1 cellular context compared by ENCODE assay signal in the genomic region with DNA sequence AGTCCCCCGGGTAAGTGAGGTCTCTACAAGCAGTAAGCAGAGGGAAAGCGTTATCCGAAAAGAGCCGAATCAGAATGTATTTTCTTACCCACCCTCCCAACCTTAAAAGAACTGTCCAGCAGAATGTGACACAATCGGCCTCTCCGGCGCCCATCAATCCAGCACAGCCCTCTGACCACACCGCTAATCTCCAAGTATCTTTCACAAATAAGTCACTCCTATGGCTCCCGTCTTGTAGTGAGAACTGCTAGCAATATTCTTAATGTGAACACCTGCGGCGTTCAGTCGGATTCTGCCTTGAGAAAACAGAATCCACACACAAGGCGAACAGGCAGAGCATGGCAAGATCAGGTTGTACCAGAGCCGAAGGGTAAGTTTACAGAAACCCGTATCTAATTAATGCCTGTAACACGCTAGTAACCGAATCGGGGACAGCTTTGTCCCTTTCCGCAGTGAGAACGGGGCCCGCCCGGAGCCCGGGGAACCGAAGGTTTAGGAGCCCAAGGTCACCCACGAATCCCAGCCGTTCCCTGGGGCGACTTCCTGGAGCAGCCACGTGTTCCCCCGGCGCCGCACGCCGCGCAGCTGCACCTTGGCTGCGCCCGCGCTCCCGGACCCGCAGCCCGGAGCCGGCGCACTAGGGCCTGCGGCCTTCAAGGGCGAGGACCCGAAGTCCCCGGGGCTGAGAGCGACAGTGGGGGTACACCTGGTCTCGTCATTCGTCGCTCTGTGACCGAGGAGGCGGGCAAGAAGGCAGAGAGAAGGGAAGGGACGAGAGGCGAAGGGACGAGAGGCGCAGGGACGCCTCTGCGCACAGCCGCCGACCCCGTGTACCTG.
TF ChIP-seq lines count a peak whose summit lies in the region.

No MANE protein-coding gene starts in this region.

TF ChIP-seq in K562, 482 proteins besides CTCF, POLR2A, EP300 and RAD21 (continued from another document and continues in another):
- peak; percentile 4; the same call in 1 of the 2 replicates for TF ChIP-seq FOXP4 (CRISPR knock-in tag; IDR thresholded peaks at IDR 0.05; ENCODE audit: borderline replicate concordance)
- no peak for TF ChIP-seq E2F3 (CRISPR knock-in tag; IDR thresholded peaks at IDR 0.05)
- no peak for TF ChIP-seq TEAD1 (CRISPR knock-in tag; IDR thresholded peaks at IDR 0.05)
- no peak for TF ChIP-seq PYGO2 (tag; IDR thresholded peaks at IDR 0.05)
- TF ChIP-seq NRF1 (conservative IDR thresholded peaks at IDR 0.05 in 1 of 2, IDR thresholded peaks at IDR 0.05 in 1 of 2), result peak in 1 of 2 experiments; percentile 2; a peak in 2 of 4 replicates
- TF ChIP-seq THRB (CRISPR knock-in tag; conservative IDR thresholded peaks at IDR 0.05), result 0 out of 2 replicates have a peak, but pooled peaks have one; percentile 36
- TF ChIP-seq, protein P1, sequence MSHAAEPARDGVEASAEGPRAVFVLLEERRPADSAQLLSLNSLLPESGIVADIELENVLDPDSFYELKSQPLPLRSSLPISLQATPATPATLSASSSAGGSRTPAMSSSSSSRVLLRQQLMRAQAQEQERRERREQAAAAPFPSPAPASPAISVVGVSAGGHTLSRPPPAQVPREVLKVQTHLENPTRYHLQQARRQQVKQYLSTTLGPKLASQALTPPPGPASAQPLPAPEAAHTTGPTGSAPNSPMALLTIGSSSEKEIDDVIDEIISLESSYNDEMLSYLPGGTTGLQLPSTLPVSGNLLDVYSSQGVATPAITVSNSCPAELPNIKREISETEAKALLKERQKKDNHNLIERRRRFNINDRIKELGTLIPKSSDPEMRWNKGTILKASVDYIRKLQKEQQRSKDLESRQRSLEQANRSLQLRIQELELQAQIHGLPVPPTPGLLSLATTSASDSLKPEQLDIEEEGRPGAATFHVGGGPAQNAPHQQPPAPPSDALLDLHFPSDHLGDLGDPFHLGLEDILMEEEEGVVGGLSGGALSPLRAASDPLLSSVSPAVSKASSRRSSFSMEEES (CRISPR knock-in tag; IDR thresholded peaks at IDR 0.05), result no peak
- TF ChIP-seq, protein P2, sequence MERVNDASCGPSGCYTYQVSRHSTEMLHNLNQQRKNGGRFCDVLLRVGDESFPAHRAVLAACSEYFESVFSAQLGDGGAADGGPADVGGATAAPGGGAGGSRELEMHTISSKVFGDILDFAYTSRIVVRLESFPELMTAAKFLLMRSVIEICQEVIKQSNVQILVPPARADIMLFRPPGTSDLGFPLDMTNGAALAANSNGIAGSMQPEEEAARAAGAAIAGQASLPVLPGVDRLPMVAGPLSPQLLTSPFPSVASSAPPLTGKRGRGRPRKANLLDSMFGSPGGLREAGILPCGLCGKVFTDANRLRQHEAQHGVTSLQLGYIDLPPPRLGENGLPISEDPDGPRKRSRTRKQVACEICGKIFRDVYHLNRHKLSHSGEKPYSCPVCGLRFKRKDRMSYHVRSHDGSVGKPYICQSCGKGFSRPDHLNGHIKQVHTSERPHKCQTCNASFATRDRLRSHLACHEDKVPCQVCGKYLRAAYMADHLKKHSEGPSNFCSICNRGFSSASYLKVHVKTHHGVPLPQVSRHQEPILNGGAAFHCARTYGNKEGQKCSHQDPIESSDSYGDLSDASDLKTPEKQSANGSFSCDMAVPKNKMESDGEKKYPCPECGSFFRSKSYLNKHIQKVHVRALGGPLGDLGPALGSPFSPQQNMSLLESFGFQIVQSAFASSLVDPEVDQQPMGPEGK (CRISPR knock-in tag; IDR thresholded peaks at IDR 0.05; ENCODE audit: borderline replicate concordance), result no peak
- TF ChIP-seq ARNT (IDR thresholded peaks at IDR 0.05), result no peak
- 0 out of 2 replicates have a peak, but pooled peaks have one; percentile 46 for TF ChIP-seq OTX1 (CRISPR knock-in tag; IDR thresholded peaks at IDR 0.05)
- TF ChIP-seq SRSF7 (optimal IDR thresholded peaks at IDR 0.05; ENCODE audit: low read depth, low read length), result no peak
- peak; percentile 20; the same call in 1 of the 2 replicates for TF ChIP-seq HDAC2 (IDR thresholded peaks at IDR 0.05)
- TF ChIP-seq ZNF79 (CRISPR knock-in tag; IDR thresholded peaks at IDR 0.05; ENCODE audit: low read depth), result 0 out of 2 replicates have a peak, but pooled peaks have one; percentile 38
- no peak for TF ChIP-seq GATAD2B (IDR thresholded peaks at IDR 0.05; ENCODE audit: borderline replicate concordance)
- no peak for TF ChIP-seq BCL6 (CRISPR knock-in tag; IDR thresholded peaks at IDR 0.05)
- no peak for TF ChIP-seq RNF2 (IDR thresholded peaks at IDR 0.05)
- no peak for TF ChIP-seq ZNF316 (IDR thresholded peaks at IDR 0.05)
- TF ChIP-seq ZNF12 (CRISPR knock-in tag; IDR thresholded peaks at IDR 0.05), result peak; percentile 24; the same call in 1 of the 2 replicates
- no peak for TF ChIP-seq GATAD2A (IDR thresholded peaks at IDR 0.05)
- TF ChIP-seq ZNF140 (CRISPR knock-in tag; IDR thresholded peaks at IDR 0.05), result no peak
- TF ChIP-seq ZNF644 (tag; IDR thresholded peaks at IDR 0.05; ENCODE audit: low read depth), result no peak
- no peak for TF ChIP-seq CREB3 (tag; conservative IDR thresholded peaks at IDR 0.05; ENCODE audit: low read depth)
- 0 out of 2 replicates have a peak, but pooled peaks have one; percentile 38 for TF ChIP-seq BRD4 (IDR thresholded peaks at IDR 0.05)
- TF ChIP-seq TEAD4 (IDR thresholded peaks at IDR 0.05; ENCODE audit: low read length), result no peak
- TF ChIP-seq TEAD4 (CRISPR knock-in tag; IDR thresholded peaks at IDR 0.05; ENCODE audit: borderline replicate concordance), result no peak
- no peak for TF ChIP-seq HMBOX1 (IDR thresholded peaks at IDR 0.05)
- TF ChIP-seq TEAD2 (tag; IDR thresholded peaks at IDR 0.05), result no peak
- TF ChIP-seq TAF15 (IDR thresholded peaks at IDR 0.05; ENCODE audit: low read depth, low read length), result no peak
- TF ChIP-seq NFIC (IDR thresholded peaks at IDR 0.05), result no peak
- TF ChIP-seq RHOXF2B (CRISPR knock-in tag; conservative IDR thresholded peaks at IDR 0.05), result no peak
- no peak for TF ChIP-seq GABPB1 (CRISPR knock-in tag; IDR thresholded peaks at IDR 0.05)
- no peak for TF ChIP-seq HMGN3 (IDR thresholded peaks at IDR 0.05; ENCODE audit: borderline replicate concordance, extremely low read depth, insufficient read length, low read depth, low read length)
- TF ChIP-seq, protein P3, sequence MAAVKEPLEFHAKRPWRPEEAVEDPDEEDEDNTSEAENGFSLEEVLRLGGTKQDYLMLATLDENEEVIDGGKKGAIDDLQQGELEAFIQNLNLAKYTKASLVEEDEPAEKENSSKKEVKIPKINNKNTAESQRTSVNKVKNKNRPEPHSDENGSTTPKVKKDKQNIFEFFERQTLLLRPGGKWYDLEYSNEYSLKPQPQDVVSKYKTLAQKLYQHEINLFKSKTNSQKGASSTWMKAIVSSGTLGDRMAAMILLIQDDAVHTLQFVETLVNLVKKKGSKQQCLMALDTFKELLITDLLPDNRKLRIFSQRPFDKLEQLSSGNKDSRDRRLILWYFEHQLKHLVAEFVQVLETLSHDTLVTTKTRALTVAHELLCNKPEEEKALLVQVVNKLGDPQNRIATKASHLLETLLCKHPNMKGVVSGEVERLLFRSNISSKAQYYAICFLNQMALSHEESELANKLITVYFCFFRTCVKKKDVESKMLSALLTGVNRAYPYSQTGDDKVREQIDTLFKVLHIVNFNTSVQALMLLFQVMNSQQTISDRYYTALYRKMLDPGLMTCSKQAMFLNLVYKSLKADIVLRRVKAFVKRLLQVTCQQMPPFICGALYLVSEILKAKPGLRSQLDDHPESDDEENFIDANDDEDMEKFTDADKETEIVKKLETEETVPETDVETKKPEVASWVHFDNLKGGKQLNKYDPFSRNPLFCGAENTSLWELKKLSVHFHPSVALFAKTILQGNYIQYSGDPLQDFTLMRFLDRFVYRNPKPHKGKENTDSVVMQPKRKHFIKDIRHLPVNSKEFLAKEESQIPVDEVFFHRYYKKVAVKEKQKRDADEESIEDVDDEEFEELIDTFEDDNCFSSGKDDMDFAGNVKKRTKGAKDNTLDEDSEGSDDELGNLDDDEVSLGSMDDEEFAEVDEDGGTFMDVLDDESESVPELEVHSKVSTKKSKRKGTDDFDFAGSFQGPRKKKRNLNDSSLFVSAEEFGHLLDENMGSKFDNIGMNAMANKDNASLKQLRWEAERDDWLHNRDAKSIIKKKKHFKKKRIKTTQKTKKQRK (IDR thresholded peaks at IDR 0.05; ENCODE audit: borderline replicate concordance, low read depth, low read length), result no peak
- no peak for TF ChIP-seq ZNF3 (CRISPR knock-in tag; IDR thresholded peaks at IDR 0.05)
- no peak for TF ChIP-seq CTBP1 (IDR thresholded peaks at IDR 0.05; ENCODE audit: borderline replicate concordance)
- TF ChIP-seq, protein P4, sequence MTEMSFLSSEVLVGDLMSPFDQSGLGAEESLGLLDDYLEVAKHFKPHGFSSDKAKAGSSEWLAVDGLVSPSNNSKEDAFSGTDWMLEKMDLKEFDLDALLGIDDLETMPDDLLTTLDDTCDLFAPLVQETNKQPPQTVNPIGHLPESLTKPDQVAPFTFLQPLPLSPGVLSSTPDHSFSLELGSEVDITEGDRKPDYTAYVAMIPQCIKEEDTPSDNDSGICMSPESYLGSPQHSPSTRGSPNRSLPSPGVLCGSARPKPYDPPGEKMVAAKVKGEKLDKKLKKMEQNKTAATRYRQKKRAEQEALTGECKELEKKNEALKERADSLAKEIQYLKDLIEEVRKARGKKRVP (CRISPR knock-in tag; IDR thresholded peaks at IDR 0.05), result no peak
